ENCODE assay signal across 12 cellular contexts in genomic region chr9:126394802-126395201, GRCh38.
"Had no signal": no experiment of that assay in that cellular context is flagged by ENCODE, and none has a peak within 500 bp of the region (broad histone marks: within the 10 kb centered on the region; RNA-seq: fewer than 3 reads in every experiment).

No MANE protein-coding gene starts in this region.

- DNase-seq: activated CD4-positive, alpha-beta T cell treated with anti-CD3 and anti-CD28 coated beads for 1 hour; activated CD4-positive, alpha-beta T cell treated with anti-CD3 and anti-CD28 coated beads, Interleukin-2, amount 50 U/mL, for 48 hours; activated CD8-positive, alpha-beta memory T cell treated with anti-CD3 and anti-CD28 coated beads, Interleukin-2, amount 50 U/mL, for 4 hours; activated naive CD4-positive, alpha-beta T cell; occipital lobe; T-helper 9 cell had no signal

- H3K36me3 ChIP-seq: prostate gland had no signal

- H3K4me3 Mint-ChIP-seq: natural killer cell treated with Interleukin-12 subunit alpha and Interleukin-12 subunit beta and Interleukin-15 and Interleukin-18, amount 100 ng/mL, for 72 hours; stimulated activated memory B cell treated with anti-CD40 and anti-IgM and Interleukin-4, amounts not matched to agents 10 μg/mL and 1 μg/mL and 100 μg/mL, for 72 hours; type B pancreatic cell had no signal

- H3K27ac Mint-ChIP-seq: stimulated activated memory B cell treated with anti-CD40 and anti-IgM and Interleukin-4, amounts not matched to agents 10 μg/mL and 1 μg/mL and 100 μg/mL, for 72 hours; type B pancreatic cell had no signal

- H3K27me3 ChIP-seq: right lobe of liver had no signal

- H3K9me3 Mint-ChIP-seq: natural killer cell treated with Interleukin-12 subunit alpha and Interleukin-12 subunit beta and Interleukin-15 and Interleukin-18, amount 100 ng/mL, for 72 hours; stimulated activated memory B cell treated with anti-CD40 and anti-IgM and Interleukin-4, amounts not matched to agents 10 μg/mL and 1 μg/mL and 100 μg/mL, for 72 hours; type B pancreatic cell had no signal

- H3K27me3 Mint-ChIP-seq: type B pancreatic cell had no signal

- H3K9me3 ChIP-seq: prostate gland, right lobe of liver had no signal

- H3K36me3 Mint-ChIP-seq: natural killer cell treated with Interleukin-12 subunit alpha and Interleukin-12 subunit beta and Interleukin-15 and Interleukin-18, amount 100 ng/mL, for 72 hours had no signal

- H3K4me3 ChIP-seq: lung, prostate gland, right lobe of liver had no signal

- ATAC-seq: natural killer cell treated with Interleukin-12 subunit alpha and Interleukin-12 subunit beta and Interleukin-15 and Interleukin-18, amount 100 ng/mL, for 72 hours; stimulated activated memory B cell treated with anti-CD40 and anti-IgM and Interleukin-4, amounts not matched to agents 10 μg/mL and 1 μg/mL and 100 μg/mL, for 72 hours had no signal

- H3K27ac ChIP-seq: prostate gland, right lobe of liver had no signal
